Comparison of ENCODE assay signal across 21 cellular contexts in genomic region chr20:49388790-49389189, GRCh38.
"Had no signal": no experiment of that assay in that cellular context is flagged by ENCODE, and none has a peak within 500 bp of the region (broad histone marks: within the 10 kb centered on the region; RNA-seq: fewer than 3 reads in every experiment).

No MANE protein-coding gene starts in this region.

- FAIRE-seq: colon, small intestine had no signal

- H3K27ac ChIP-seq: adrenal gland, body of pancreas, neural progenitor cell, suprapubic skin had no signal

- H3K9ac ChIP-seq: neural progenitor cell had no signal

- H3K4me1 ChIP-seq: adrenal gland, body of pancreas had no signal

- H3K27me3 ChIP-seq: adrenal gland, body of pancreas, dorsolateral prefrontal cortex, heart left ventricle, neural progenitor cell, suprapubic skin had no signal

- H3K9me3 ChIP-seq: adrenal gland, body of pancreas, heart left ventricle, suprapubic skin had no signal

- H3K4me3 ChIP-seq: adrenal gland, body of pancreas, dorsolateral prefrontal cortex, heart left ventricle, neural progenitor cell, suprapubic skin had no signal

- H3K36me3 ChIP-seq: adrenal gland, heart left ventricle, neural progenitor cell, suprapubic skin had no signal

- H3K4me2 ChIP-seq: neural progenitor cell had no signal

- H2AFZ ChIP-seq: neural progenitor cell had no signal

- ATAC-seq: activated CD4-positive, alpha-beta T cell treated with anti-CD3 and anti-CD28 coated beads for 36 hours; activated naive CD4-positive, alpha-beta T cell treated with anti-CD3 and anti-CD28 coated beads, Interleukin-2, amount 50 U/mL, for 72 hours; body of pancreas; heart left ventricle; left ventricle myocardium superior; naive thymus-derived CD4-positive, alpha-beta T cell; WTC11 had no signal

- DNase-seq: activated CD4-positive, alpha-beta memory T cell treated with anti-CD3 and anti-CD28 coated beads for 36 hours; activated CD4-positive, alpha-beta T cell treated with anti-CD3 and anti-CD28 coated beads for 36 hours; activated gamma-delta T cell treated with Interleukin-2 at 50 U/mL for 16 hours; activated T-cell treated with anti-CD3 and anti-CD28 coated beads for 4 hours; adrenal gland; body of pancreas; dorsolateral prefrontal cortex; foreskin melanocyte; heart left ventricle; immature natural killer cell; kidney glomerular epithelial cell; left ventricle myocardium superior; naive thymus-derived CD4-positive, alpha-beta T cell; small intestine; stimulated activated CD4-positive, alpha-beta T cell treated with anti-CD3 and anti-CD28 coated beads, Interleukin-15, amount 100 ng/mL, for 24 hours; stimulated activated CD4-positive, alpha-beta T cell treated with anti-CD3 and anti-CD28 coated beads, Interleukin-2, amount 100 ng/mL, for 48 hours had no signal
